Comparison of ENCODE assay signal across 22 cellular contexts in genomic region chr15:80887148-80887547, GRCh38.
DNase-seq lines count a peak whose midpoint lies in the region; ATAC-seq and TF ChIP-seq lines count a peak whose summit lies in the region.
"Had no signal": no experiment of that assay in that cellular context is flagged by ENCODE, and none has a peak within 500 bp of the region (broad histone marks: within the 10 kb centered on the region; RNA-seq: fewer than 3 reads in every experiment).

No MANE protein-coding gene starts in this region.

- POLR2A ChIA-PET in HEK293 (lab: Yijun Ruan, JAX): no interaction called here

- ATAC-seq in RWPE2 (ENCODE audit: low read depth): 0 out of 3 replicates have a peak, but pooled peaks have one; percentile 42
- ATAC-seq in heart right ventricle: no peak
- ATAC-seq: activated T-cell treated with anti-CD3 and anti-CD28 coated beads, Interleukin-2, amount 50 U/mL, for 4 hours; GM12878; T-helper 17 cell had no signal

- no peak overlapping the region for H3K4me3 ChIP-seq in HEK293 (ENCODE audit: low read depth, low read length)
- no peak overlapping the region for H3K4me3 ChIP-seq in RWPE2 (ENCODE audit: severe bottlenecking)
- H3K4me3 ChIP-seq in heart right ventricle: no peak overlapping the region
- H3K4me3 ChIP-seq: cardiac muscle cell, GM12878, lung had no signal

- no peaks in the 10 kb centered on the region for H3K27me3 ChIP-seq in RWPE2 (ENCODE audit: insufficient read depth, poor library complexity, severe bottlenecking)
- H3K27me3 ChIP-seq in heart right ventricle: no peaks in the 10 kb centered on the region
- H3K27me3 ChIP-seq: cardiac muscle cell had no signal

- CTCF ChIA-PET in HEK293 (lab: Yijun Ruan, JAX): interaction anchor here (0.7 to 1.2 kb wide), 2 partner anchors 10 to 111 kb away, joined by 3 read pairs; no protein-coding TSS in a partner anchor
- CTCF ChIA-PET in activated naive CD4-positive, alpha-beta T cell treated with anti-CD3 and anti-CD28 coated beads for 36 hours (lab: Charles Lee): no interaction called here

- H3K27ac Mint-ChIP-seq in activated naive CD4-positive, alpha-beta T cell treated with anti-CD3 and anti-CD28 coated beads for 36 hours: no peak overlapping the region
- H3K27ac Mint-ChIP-seq: CD4-positive, alpha-beta T cell; dendritic cell treated with granulocyte-macrophage colony-stimulating factor and Interleukin-4, amounts not matched to agents 40 ng/mL and 50 ng/mL, for 4 days; T-helper 17 cell had no signal

- DNase-seq in DMS53 (lab: John Stamatoyannopoulos, UW) (peak; percentile 38), DMS53 treated with DMSO at 0.1 percent for 48 hours (lab: John Stamatoyannopoulos, UW; ENCODE audit: unreplicated experiment) (no peak), RWPE2 (ENCODE audit: low spot score) (no peak), medulla oblongata (ENCODE audit: extremely low spot score) (peak; percentile 38), heart right ventricle (no peak), GM19240 (ENCODE audit: insufficient read length, low spot score) (no peak)
- no peak for DNase-seq in activated naive CD4-positive, alpha-beta T cell treated with anti-CD3 and anti-CD28 coated beads for 36 hours
- DNase-seq: activated CD4-positive, alpha-beta T cell treated with anti-CD3 and anti-CD28 coated beads for 48 hours; activated naive CD4-positive, alpha-beta T cell treated with Interleukin-2 at 50 U/mL for 16 hours; activated T-cell treated with anti-CD3 and anti-CD28 coated beads, Interleukin-2, amount 50 U/mL, for 4 hours; amygdala; CD4-positive, alpha-beta T cell; DMS153; KBM-7; T-helper 17 cell; trophoblast cell had no signal

- 77 to 81% methylated on average over 4 of the region's 4 CpGs for WGBS in heart right ventricle, 2 donors

- TF ChIP-seq CTCF in HEK293 (tag by site-specific recombination; IDR thresholded peaks at IDR 0.05) (no peak), RWPE2 (IDR thresholded peaks at IDR 0.05; ENCODE audit: poor library complexity, severe bottlenecking) (no peak), heart right ventricle (IDR thresholded peaks at IDR 0.05) (no peak)

- no peaks in the 10 kb centered on the region for H3K27me3 Mint-ChIP-seq in activated naive CD4-positive, alpha-beta T cell treated with anti-CD3 and anti-CD28 coated beads for 36 hours (ENCODE audit: low read depth)
- H3K27me3 Mint-ChIP-seq: CD4-positive, alpha-beta T cell; dendritic cell treated with granulocyte-macrophage colony-stimulating factor and Interleukin-4, amounts not matched to agents 40 ng/mL and 50 ng/mL, for 4 days had no signal

- intact Hi-C loops in heart right ventricle (cut with DNase I): no loop called here
- intact Hi-C loops in activated naive CD4-positive, alpha-beta T cell treated with anti-CD3 and anti-CD28 coated beads for 36 hours (cut with micrococcal nuclease): no loop called here

- H3K36me3 Mint-ChIP-seq in activated naive CD4-positive, alpha-beta T cell treated with anti-CD3 and anti-CD28 coated beads for 36 hours (ENCODE audit: low read depth): no peaks in the 10 kb centered on the region

- H3K27ac ChIP-seq in HEK293 (ENCODE audit: extremely low read depth, low read depth, low read length): no peak overlapping the region
- no peak overlapping the region for H3K27ac ChIP-seq in RWPE2 (ENCODE audit: poor library complexity, severe bottlenecking)
- H3K27ac ChIP-seq in heart right ventricle: no peak overlapping the region
- H3K27ac ChIP-seq: 22Rv1, cardiac muscle cell had no signal

- H3K36me3 ChIP-seq in HEK293 (ENCODE audit: control insufficient read depth in 2 of 2, insufficient read depth in 1 of 2, low read length in 2 of 2) (no peaks in the 10 kb centered on the region; a peak in 1 of 3 replicates), RWPE2 (ENCODE audit: low read depth) (no peaks in the 10 kb centered on the region), heart right ventricle (no peaks in the 10 kb centered on the region)
- H3K36me3 ChIP-seq: cardiac muscle cell had no signal

- H3K4me1 ChIP-seq in HEK293 (ENCODE audit: control insufficient read depth, insufficient read depth, low read length): peaks cover 4% of the 10 kb centered on the region; the same call in 1 of the 2 replicates
- H3K4me1 ChIP-seq in RWPE2 (ENCODE audit: insufficient read depth, poor library complexity, severe bottlenecking): no peaks in the 10 kb centered on the region
- peaks cover 0 to 12% (median 3%) of the 10 kb centered on the region in 9 donors for H3K4me1 ChIP-seq in heart right ventricle

- peaks cover 7% of the 10 kb centered on the region for H3K4me1 Mint-ChIP-seq in activated naive CD4-positive, alpha-beta T cell treated with anti-CD3 and anti-CD28 coated beads for 36 hours (ENCODE audit: low read depth)

- H3K9me3 ChIP-seq in HEK293 (ENCODE audit: control insufficient read depth, insufficient read depth, low read depth, low read length) (no peaks in the 10 kb centered on the region), RWPE2 (ENCODE audit: severe bottlenecking) (no peaks in the 10 kb centered on the region), heart right ventricle (no peaks in the 10 kb centered on the region)

- H3K9me3 Mint-ChIP-seq in activated naive CD4-positive, alpha-beta T cell treated with anti-CD3 and anti-CD28 coated beads for 36 hours: no peaks in the 10 kb centered on the region
- H3K9me3 Mint-ChIP-seq: activated T-cell treated with anti-CD3 and anti-CD28 coated beads, Interleukin-2, amount 50 U/mL, for 4 hours; CD4-positive, alpha-beta T cell; dendritic cell treated with granulocyte-macrophage colony-stimulating factor and Interleukin-4, amounts not matched to agents 40 ng/mL and 50 ng/mL, for 4 days had no signal

- no peak overlapping the region for H3K4me3 Mint-ChIP-seq in activated naive CD4-positive, alpha-beta T cell treated with anti-CD3 and anti-CD28 coated beads for 36 hours
- H3K4me3 Mint-ChIP-seq: activated T-cell treated with anti-CD3 and anti-CD28 coated beads, Interleukin-2, amount 50 U/mL, for 4 hours; CD4-positive, alpha-beta T cell; dendritic cell treated with granulocyte-macrophage colony-stimulating factor and Interleukin-4, amounts not matched to agents 40 ng/mL and 50 ng/mL, for 4 days; T-helper 17 cell had no signal

TF ChIP-seq in HEK293, 187 proteins besides CTCF, POLR2A, EP300 and RAD21:
- TF ChIP-seq GLIS1 (tag by site-specific recombination; IDR thresholded peaks at IDR 0.05) (peak; percentile 49; the same call in 1 of the 2 replicates), ZIC2 (tag by site-specific recombination; IDR thresholded peaks at IDR 0.05) (peak; percentile 50), ZNF560 (tag by site-specific recombination; IDR thresholded peaks at IDR 0.05; ENCODE audit: borderline replicate concordance) (no peak), ZNF473 (tag by site-specific recombination; IDR thresholded peaks at IDR 0.05) (no peak), ZNF280D (tag by site-specific recombination; IDR thresholded peaks at IDR 0.05) (no peak)
TF ChIP-seq in HEK293: peak in this region for 2.

Comparison
In these comparisons a context has a peak if more than half of its experiments do, and no peak if none do; other contexts are left out.
1. DNase-seq: peak in DMS53 (single experiment) and medulla oblongata (single experiment); none in DMS53 treated with DMSO at 0.1 percent for 48 hours (single experiment), RWPE2 (single experiment), heart right ventricle (0 of 2), GM19240 (single experiment) and activated naive CD4-positive, alpha-beta T cell treated with anti-CD3 and anti-CD28 coated beads for 36 hours (single experiment).